ENCODE assay signal across 16 cellular contexts in genomic region chr14:100615736-100616695, GRCh38. TPM values are rescaled to one million over a fixed set of nuclear protein-coding genes. Genes with fewer than 3 reads are reported as not detected.
"Had no signal": no experiment of that assay in that cellular context is flagged by ENCODE, and none has a peak within 500 bp of the region (broad histone marks: within the 10 kb centered on the region; RNA-seq: fewer than 3 reads in every experiment).

No MANE protein-coding gene starts in this region.

- H3K9me3 ChIP-seq: esophagus muscularis mucosa, heart right ventricle, stomach, testis had no signal

- H3K27ac ChIP-seq: esophagus muscularis mucosa, heart right ventricle, stomach, testis had no signal

- ATAC-seq: activated CD8-positive, alpha-beta memory T cell treated with anti-CD3 and anti-CD28 coated beads, Interleukin-2, amount 10 ng/mL, durations not matched to agents 7 days and 5 days had no signal

- DNase-seq: activated B cell treated with CpG ODN at 0.5 μM for 24 hours; activated CD4-positive, alpha-beta memory T cell treated with anti-CD3 and anti-CD28 coated beads, Interleukin-2, amount 10 ng/mL, durations not matched to agents 7 days and 5 days; activated CD4-positive, alpha-beta T cell treated with anti-CD3 and anti-CD28 coated beads for 4 hours; activated CD8-positive, alpha-beta memory T cell treated with anti-CD3 and anti-CD28 coated beads, Interleukin-2, amount 10 ng/mL, durations not matched to agents 7 days and 5 days; activated gamma-delta T cell treated with Interleukin-2 at 50 U/mL for 16 hours; activated T-cell treated with anti-CD3 and anti-CD28 coated beads, Interleukin-2, amount 50 U/mL, for 48 hours; effector CD8-positive, alpha-beta T cell; heart right ventricle; immature natural killer cell; naive thymus-derived CD8-positive, alpha-beta T cell; retina; stimulated activated CD4-positive, alpha-beta T cell treated with anti-CD3 and anti-CD28 coated beads, Interleukin-2, amount 100 ng/mL, for 48 hours; stomach; testis had no signal

- H3K36me3 ChIP-seq: esophagus muscularis mucosa, heart right ventricle, stomach had no signal

- H3K27me3 ChIP-seq: testis had no signal

- H3K4me3 ChIP-seq: esophagus muscularis mucosa, heart right ventricle, stomach, testis had no signal

RNA-seq across cellular contexts. Expression of gene BEGAIN, which starts 28.8 kb away (rescaled TPM):
- total RNA-seq: activated B cell treated with CpG ODN at 0.5 μM for 24 hours had no signal
- polyA plus RNA-seq: endothelial cell of umbilical vein, immature natural killer cell had no signal
